ENCODE assay signal across 9 cellular contexts in genomic region chr2:151637284-151637781, GRCh38.
DNase-seq lines count a peak whose midpoint lies in the region; ATAC-seq and TF ChIP-seq lines count a peak whose summit lies in the region.
"Had no signal": no experiment of that assay in that cellular context is flagged by ENCODE, and none has a peak within 500 bp of the region (broad histone marks: within the 10 kb centered on the region; RNA-seq: fewer than 3 reads in every experiment).

No MANE protein-coding gene starts in this region.

- no peak overlapping the region for H3K4me3 ChIP-seq in left lung

- ATAC-seq in GM19372 (IDR thresholded peaks at IDR 0.05; ENCODE audit: low read depth, unreplicated experiment), result peak; percentile 73
- peak; percentile 49 for ATAC-seq in HG03457 (IDR thresholded peaks at IDR 0.05; ENCODE audit: unreplicated experiment)
- ATAC-seq in left lung, result peak; percentile 74

- peaks cover 0 to 6% of the 10 kb centered on the region in 2 donors for H3K9me3 ChIP-seq in left lung

- peaks cover 0 to 17% of the 10 kb centered on the region in 2 donors for H3K4me1 ChIP-seq in left lung

- peak; percentile 2 to 39 for DNase-seq in activated CD4-positive, alpha-beta T cell treated with anti-CD3 and anti-CD28 coated beads, Interleukin-2, amount 50 U/mL, for 24 hours (ENCODE audit: low read depth in 1 of 2, low spot score in 1 of 2)
- peak; percentile 38 to 70 for DNase-seq in left lung
- DNase-seq in stimulated activated naive CD4-positive, alpha-beta T cell treated with Interleukin-2 at 50 U/mL for 16 hours (lab: John Stamatoyannopoulos, UW), result peak; percentile 39
- DNase-seq in AG08395 (ENCODE audit: low spot score), result no peak
- no peak for DNase-seq in NCI-H2171 (lab: John Stamatoyannopoulos, UW)
- no peak for DNase-seq in mesenteric fat pad (ENCODE audit: low spot score)

- H3K27me3 ChIP-seq in left lung, result no peaks in the 10 kb centered on the region

- no peak for TF ChIP-seq CTCF in left lung (IDR thresholded peaks at IDR 0.05)

- intact Hi-C loops in left lung (cut with DNase I), result no loop called here

- peak overlapping the region; percentile 14 to 80 for H3K27ac ChIP-seq in left lung
- H3K27ac ChIP-seq: KMS-11 had no signal

- H3K36me3 ChIP-seq in left lung, result no peaks in the 10 kb centered on the region

Comparison
In these comparisons a context has a peak if more than half of its experiments do, and no peak if none do; other contexts are left out.
1. DNase-seq: peak in activated CD4-positive, alpha-beta T cell treated with anti-CD3 and anti-CD28 coated beads, Interleukin-2, amount 50 U/mL, for 24 hours (2 of 2), left lung (2 of 2) and stimulated activated naive CD4-positive, alpha-beta T cell treated with Interleukin-2 at 50 U/mL for 16 hours (single experiment); none in AG08395 (single experiment), NCI-H2171 (single experiment) and mesenteric fat pad (single experiment).
2. Peak in every context shown above with its lines, with median percentiles within 50 percentile points of each other: ATAC-seq.